In the genomic region with DNA sequence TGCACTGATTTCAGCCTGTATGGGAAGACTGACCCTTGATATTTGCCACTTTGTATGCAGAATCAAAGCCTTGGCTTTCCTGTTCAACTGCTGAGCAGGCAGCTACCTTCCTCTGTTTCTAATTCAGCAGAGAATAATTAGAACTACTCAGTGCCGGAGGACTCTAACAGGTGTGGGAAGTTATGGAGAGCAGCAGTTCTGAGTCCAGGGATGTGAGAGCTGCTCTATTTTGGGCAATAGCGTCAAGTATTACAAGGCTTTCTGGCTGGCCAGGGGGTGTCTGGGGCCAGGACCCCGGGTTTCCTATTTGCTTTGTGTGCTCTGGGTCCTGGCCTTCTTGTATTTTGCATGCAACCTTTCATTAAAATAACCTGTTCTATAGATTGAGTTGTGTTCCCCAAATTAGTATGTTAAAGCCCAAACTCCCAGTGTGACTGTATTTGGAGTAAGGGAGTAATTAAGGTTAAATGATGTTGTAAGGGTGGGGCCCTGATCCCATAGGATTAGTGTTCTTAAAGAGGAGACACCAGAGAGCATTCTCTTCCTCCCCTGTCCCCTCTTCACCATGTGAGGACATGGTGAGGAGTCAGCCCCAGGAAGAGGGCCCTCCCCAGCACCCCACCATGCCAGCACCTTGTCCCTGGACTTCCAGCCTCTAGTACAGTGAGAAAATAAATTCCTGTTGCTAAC, we compare ENCODE assay signal across 27 cellular contexts. TPM values are rescaled to one million over a fixed set of nuclear protein-coding genes. Genes with fewer than 3 reads are reported as not detected.
"Had no signal": no experiment of that assay in that cellular context is flagged by ENCODE, and none has a peak within 500 bp of the region (broad histone marks: within the 10 kb centered on the region; RNA-seq: fewer than 3 reads in every experiment).

No MANE protein-coding gene starts in this region.

- H3K27me3 ChIP-seq: adrenal gland, MG63, Peyer's patch had no signal

- H3K27ac ChIP-seq: adrenal gland, Peyer's patch, RWPE1 had no signal

- H3K9me3 Mint-ChIP-seq: activated CD4-positive, alpha-beta memory T cell treated with anti-CD3 and anti-CD28 coated beads, Interleukin-2, amount 10 ng/mL, durations not matched to agents 7 days and 5 days; activated naive CD8-positive, alpha-beta T cell treated with anti-CD3 and anti-CD28 coated beads, Interleukin-2, amount 10 ng/mL, durations not matched to agents 7 days and 5 days; activated T-helper 17 cell treated with anti-CD3 and anti-CD28 coated beads, Interleukin-2, amount 50 U/mL, for 72 hours had no signal

- H3K9me3 ChIP-seq: adrenal gland, MG63, Peyer's patch had no signal

- H3K4me3 ChIP-seq: adrenal gland, MG63, Peyer's patch had no signal

- H3K4me3 Mint-ChIP-seq: activated CD4-positive, alpha-beta memory T cell treated with anti-CD3 and anti-CD28 coated beads, Interleukin-2, amount 10 ng/mL, durations not matched to agents 7 days and 5 days; activated CD4-positive, alpha-beta T cell treated with anti-CD3 and anti-CD28 coated beads for 36 hours; activated naive CD8-positive, alpha-beta T cell treated with anti-CD3 and anti-CD28 coated beads, Interleukin-2, amount 10 ng/mL, durations not matched to agents 7 days and 5 days; activated T-helper 17 cell treated with anti-CD3 and anti-CD28 coated beads, Interleukin-2, amount 50 U/mL, for 72 hours; T-helper 17 cell had no signal

- ATAC-seq: activated CD4-positive, alpha-beta T cell treated with anti-CD3 and anti-CD28 coated beads for 36 hours; activated T-helper 17 cell treated with anti-CD3 and anti-CD28 coated beads, Interleukin-2, amount 50 U/mL, for 72 hours; T-helper 17 cell had no signal

- DNase-seq: activated CD4-positive, alpha-beta memory T cell treated with anti-CD3 and anti-CD28 coated beads, Interleukin-2, amount 10 ng/mL, durations not matched to agents 7 days and 5 days; activated CD4-positive, alpha-beta T cell treated with anti-CD3 and anti-CD28 coated beads for 36 hours; activated CD4-positive, alpha-beta T cell treated with anti-CD3 and anti-CD28 coated beads, Interleukin-2, amount 50 U/mL, for 1 hour; activated gamma-delta T cell treated with Interleukin-2 at 50 U/mL for 16 hours; activated naive CD4-positive, alpha-beta T cell treated with anti-CD3 and anti-CD28 coated beads, Interleukin-2, amount 50 U/mL, for 16 hours; activated naive CD8-positive, alpha-beta T cell treated with anti-CD3 and anti-CD28 coated beads, Interleukin-2, amount 10 ng/mL, durations not matched to agents 7 days and 5 days; activated T-cell treated with anti-CD3 and anti-CD28 coated beads for 4 hours; activated T-cell treated with anti-CD3 and anti-CD28 coated beads, Interleukin-2, amount 50 U/mL, for 48 hours; anterior cingulate cortex; caudate nucleus; MV-4-11; NCI-H1092 treated with DMSO at 0.1 percent for 48 hours; NCI-H1436; NCI-H1694 treated with DMSO at 0.1 percent for 48 hours; NCI-H345; NCI-H510A; NCI-H526 treated with DMSO at 0.1 percent for 48 hours; OCI-M1; T-helper 17 cell; T-helper 9 cell had no signal

- H3K4me1 ChIP-seq: Peyer's patch had no signal

- H3K4me1 Mint-ChIP-seq: activated CD4-positive, alpha-beta T cell treated with anti-CD3 and anti-CD28 coated beads for 36 hours; activated naive CD8-positive, alpha-beta T cell treated with anti-CD3 and anti-CD28 coated beads, Interleukin-2, amount 10 ng/mL, durations not matched to agents 7 days and 5 days; activated T-helper 17 cell treated with anti-CD3 and anti-CD28 coated beads, Interleukin-2, amount 50 U/mL, for 72 hours; T-helper 17 cell had no signal

- H3K27ac Mint-ChIP-seq: activated CD4-positive, alpha-beta memory T cell treated with anti-CD3 and anti-CD28 coated beads, Interleukin-2, amount 10 ng/mL, durations not matched to agents 7 days and 5 days; activated CD4-positive, alpha-beta T cell treated with anti-CD3 and anti-CD28 coated beads for 36 hours; activated naive CD8-positive, alpha-beta T cell treated with anti-CD3 and anti-CD28 coated beads, Interleukin-2, amount 10 ng/mL, durations not matched to agents 7 days and 5 days; activated T-helper 17 cell treated with anti-CD3 and anti-CD28 coated beads, Interleukin-2, amount 50 U/mL, for 72 hours; T-helper 17 cell had no signal

- H3K36me3 ChIP-seq: adrenal gland, MG63, Peyer's patch had no signal

RNA-seq across cellular contexts. Expression of a gene that starts 5.6 kb away (rescaled TPM):
- total RNA-seq: activated CD4-positive, alpha-beta memory T cell treated with anti-CD3 and anti-CD28 coated beads, Interleukin-2, amount 10 ng/mL, durations not matched to agents 7 days and 5 days; activated CD4-positive, alpha-beta T cell treated with anti-CD3 and anti-CD28 coated beads for 36 hours; activated CD8-positive, alpha-beta memory T cell treated with anti-CD3 and anti-CD28 coated beads for 36 hours; activated naive CD8-positive, alpha-beta T cell treated with anti-CD3 and anti-CD28 coated beads, Interleukin-2, amount 10 ng/mL, durations not matched to agents 7 days and 5 days; activated T-helper 17 cell treated with anti-CD3 and anti-CD28 coated beads, Interleukin-2, amount 50 U/mL, for 72 hours; Peyer's patch; SK-MEL-5; T-helper 17 cell had no signal
